Comparison of ENCODE assay signal across 14 cellular contexts in the genomic region with DNA sequence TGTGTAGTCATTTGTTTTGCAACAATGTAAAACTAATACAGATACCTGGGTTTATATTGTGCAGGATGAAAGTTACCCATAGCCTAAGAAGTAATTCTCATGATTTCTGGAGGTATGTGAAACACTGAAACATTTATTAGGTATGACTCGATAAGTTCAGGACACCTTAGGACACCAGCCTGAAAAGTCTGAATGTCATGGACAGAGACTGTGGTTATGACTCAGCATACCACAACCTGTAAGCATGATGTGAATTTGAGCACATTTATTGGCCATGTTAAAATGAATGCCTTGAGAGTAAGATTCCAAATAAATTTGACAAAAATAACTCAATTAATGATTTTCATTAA.
A peak's percentile ranks its signal among the peaks of the same experiment; 100 is the strongest.
DNase-seq lines count a peak whose midpoint lies in the region; ATAC-seq and TF ChIP-seq lines count a peak whose summit lies in the region.
"Had no signal": no experiment of that assay in that cellular context is flagged by ENCODE, and none has a peak within 500 bp of the region (broad histone marks: within the 10 kb centered on the region; RNA-seq: fewer than 3 reads in every experiment).

No MANE protein-coding gene starts in this region.

- no peak overlapping the region for H3K4me3 ChIP-seq in cardiac fibroblast (replicated peaks in 1 of 2; ENCODE audit: low read depth in 2 of 2, low read length in 2 of 2)
- H3K4me3 ChIP-seq: HAP-1, lung, psoas muscle, vagina had no signal

- ATAC-seq in GM21717 (IDR thresholded peaks at IDR 0.05; ENCODE audit: unreplicated experiment) (peak; percentile 50), GM21619 (IDR thresholded peaks at IDR 0.05; ENCODE audit: unreplicated experiment) (no peak), HG03196 (IDR thresholded peaks at IDR 0.05; ENCODE audit: unreplicated experiment) (no peak)
- ATAC-seq: psoas muscle had no signal

- DNase-seq in A172 (ENCODE audit: low spot score) (peak; percentile 84), OCI-M1 (lab: John Stamatoyannopoulos, UW) (peak; percentile 65), cardiac fibroblast (ENCODE audit: low read depth in 2 of 2) (peak; percentile 0), midbrain (lab: John Stamatoyannopoulos, UW) (no peak), NCI-H526 treated with DMSO at 0.1 percent for 48 hours (lab: John Stamatoyannopoulos, UW) (no peak)
- DNase-seq: activated B cell treated with CpG ODN at 0.5 μM for 24 hours, NCI-H187, psoas muscle had no signal

- no peak for TF ChIP-seq CTCF in cardiac fibroblast (IDR thresholded peaks at IDR 0.05; ENCODE audit: low read depth, low read length)

Comparison
In these comparisons a context has a peak if more than half of its experiments do, and no peak if none do; other contexts are left out.
1. DNase-seq: peak in A172 (single experiment), OCI-M1 (single experiment) and cardiac fibroblast (2 of 2); none in midbrain (single experiment) and NCI-H526 treated with DMSO at 0.1 percent for 48 hours (single experiment).